ENCODE assay signal across 13 cellular contexts in genomic region chr2:70557171-70557838, GRCh38. TPM values are rescaled to one million over a fixed set of nuclear protein-coding genes. Genes with fewer than 3 reads are reported as not detected.
DNase-seq lines count a peak whose midpoint lies in the region; ATAC-seq, FAIRE-seq and TF ChIP-seq lines count a peak whose summit lies in the region.
"Had no signal": no experiment of that assay in that cellular context is flagged by ENCODE, and none has a peak within 500 bp of the region (broad histone marks: within the 10 kb centered on the region; RNA-seq: fewer than 3 reads in every experiment).

No MANE protein-coding gene starts in this region.

- H3K4me1 ChIP-seq in parathyroid adenoma: peaks cover 3% of the 10 kb centered on the region

- FAIRE-seq in frontal cortex (lab: Jason Lieb, UNC): no peak

- H3K9ac ChIP-seq in parathyroid adenoma: no peak overlapping the region

- H3K27ac Mint-ChIP-seq in activated naive CD4-positive, alpha-beta T cell treated with anti-CD3 and anti-CD28 coated beads, Interleukin-2, amount 10 ng/mL, durations not matched to agents 7 days and 5 days: no peak overlapping the region

- no peaks in the 10 kb centered on the region for H3K9me3 Mint-ChIP-seq in activated naive CD4-positive, alpha-beta T cell treated with anti-CD3 and anti-CD28 coated beads, Interleukin-2, amount 10 ng/mL, durations not matched to agents 7 days and 5 days

- peak; percentile 70 for DNase-seq in HT-29 (ENCODE audit: low spot score)
- peak; percentile 69 for DNase-seq in NCI-H510A (lab: John Stamatoyannopoulos, UW)
- peak; percentile 43 for DNase-seq in ecto neural progenitor cell (ENCODE audit: low spot score)
- no peak for DNase-seq in activated naive CD4-positive, alpha-beta T cell treated with anti-CD3 and anti-CD28 coated beads, Interleukin-2, amount 10 ng/mL, durations not matched to agents 7 days and 5 days
- no peak for DNase-seq in frontal cortex (ENCODE audit: low spot score in 2 of 2)
- DNase-seq: DND-41, NCI-H1930 had no signal

- no peak overlapping the region for H3K4me3 ChIP-seq in parathyroid adenoma (ENCODE audit: low read depth, low read length)
- H3K4me3 ChIP-seq: lung had no signal

- ATAC-seq in HG03460 (IDR thresholded peaks at IDR 0.05; ENCODE audit: unreplicated experiment): no peak
- ATAC-seq in GM21390 (IDR thresholded peaks at IDR 0.05; ENCODE audit: unreplicated experiment): no peak
- ATAC-seq: HCT116 had no signal

- H3K79me2 ChIP-seq in parathyroid adenoma: no peaks in the 10 kb centered on the region

- peaks cover 25% of the 10 kb centered on the region for H3K4me1 Mint-ChIP-seq in activated naive CD4-positive, alpha-beta T cell treated with anti-CD3 and anti-CD28 coated beads, Interleukin-2, amount 10 ng/mL, durations not matched to agents 7 days and 5 days

- H2AFZ ChIP-seq in parathyroid adenoma: peak overlapping the region; percentile 38

- CTCF ChIA-PET in activated naive CD4-positive, alpha-beta T cell treated with anti-CD3 and anti-CD28 coated beads, Interleukin-2, amount 10 ng/mL, durations not matched to agents 7 days and 5 days (lab: Charles Lee): interaction anchor here (0.8 to 3.3 kb wide), 4 partner anchors 8 to 254 kb away, joined by 5 to 17 read pairs (median 6); no protein-coding TSS in a partner anchor

- H3K27me3 Mint-ChIP-seq in activated naive CD4-positive, alpha-beta T cell treated with anti-CD3 and anti-CD28 coated beads, Interleukin-2, amount 10 ng/mL, durations not matched to agents 7 days and 5 days: peaks cover 69% of the 10 kb centered on the region

- no peaks in the 10 kb centered on the region for H3K27me3 ChIP-seq in parathyroid adenoma (ENCODE audit: control insufficient read depth, insufficient read depth, low read length)

- no peaks in the 10 kb centered on the region for H3K36me3 Mint-ChIP-seq in activated naive CD4-positive, alpha-beta T cell treated with anti-CD3 and anti-CD28 coated beads, Interleukin-2, amount 10 ng/mL, durations not matched to agents 7 days and 5 days

- H3K36me3 ChIP-seq in parathyroid adenoma (ENCODE audit: control insufficient read depth, insufficient read depth, low read length): no peaks in the 10 kb centered on the region

- no peak overlapping the region for H3K4me2 ChIP-seq in parathyroid adenoma (ENCODE audit: low read length)

- no peak overlapping the region for H3K27ac ChIP-seq in parathyroid adenoma
- H3K27ac ChIP-seq: HL-60 had no signal

- TF ChIP-seq CTCF in parathyroid adenoma (IDR thresholded peaks at IDR 0.05): no peak

- no peaks in the 10 kb centered on the region for H3K9me3 ChIP-seq in parathyroid adenoma (ENCODE audit: control insufficient read depth, low read length)

- H3K4me3 Mint-ChIP-seq in activated naive CD4-positive, alpha-beta T cell treated with anti-CD3 and anti-CD28 coated beads, Interleukin-2, amount 10 ng/mL, durations not matched to agents 7 days and 5 days: no peak overlapping the region

RNA-seq across cellular contexts. Expression of gene TGFA, which starts 3.7 kb away (rescaled TPM):
- total RNA-seq in HT-29 (2014; rRNA removed; shearing (Covaris generic)): 37.5 and 43.3 TPM in 2 replicates
- total RNA-seq in frontal cortex: 14.3 TPM

Comparison
In these comparisons a context has a peak if more than half of its experiments do, and no peak if none do; other contexts are left out.
1. DNase-seq: peak in HT-29 (single experiment), NCI-H510A (single experiment) and ecto neural progenitor cell (single experiment); none in activated naive CD4-positive, alpha-beta T cell treated with anti-CD3 and anti-CD28 coated beads, Interleukin-2, amount 10 ng/mL, durations not matched to agents 7 days and 5 days (single experiment) and frontal cortex (0 of 2).